ENCODE assay signal across 9 cellular contexts in genomic region chr4:77308843-77309242, GRCh38.
DNase-seq lines count a peak whose midpoint lies in the region; ATAC-seq and TF ChIP-seq lines count a peak whose summit lies in the region.
"Had no signal": no experiment of that assay in that cellular context is flagged by ENCODE, and none has a peak within 500 bp of the region (broad histone marks: within the 10 kb centered on the region; RNA-seq: fewer than 3 reads in every experiment).

No MANE protein-coding gene starts in this region.

- H3K9me3 ChIP-seq in right lobe of liver (no peaks in the 10 kb centered on the region), T-helper 17 cell (ENCODE audit: control insufficient read depth, low read length, poor library complexity, severe bottlenecking) (no peaks in the 10 kb centered on the region)

- H3K4me1 ChIP-seq in KMS-11 (ENCODE audit: low read depth, poor library complexity, severe bottlenecking) (no peaks in the 10 kb centered on the region), right lobe of liver (no peaks in the 10 kb centered on the region)

- H3K4me3 ChIP-seq in KMS-11 (IDR thresholded peaks at IDR 0.05; ENCODE audit: insufficient read depth, low read depth, low read length) = no peak overlapping the region
- no peak overlapping the region for H3K4me3 ChIP-seq in right lobe of liver

- H3K27ac ChIP-seq in KMS-11 (no peak overlapping the region), VCaP (no peak overlapping the region), right lobe of liver (no peak overlapping the region)

- WGBS in right lobe of liver (ENCODE audit: insufficient coverage, low coverage, low lambda C conversion rate, missing lambda C conversion rate) = 60% methylated on average over 1 of the region's 1 CpG

- intact Hi-C loops in right lobe of liver (cut with DNase I) (no loop called here), posterior cingulate gyrus (cut with DNase I) (no loop called here)

- no peaks in the 10 kb centered on the region for H3K27me3 ChIP-seq in KMS-11 (ENCODE audit: insufficient read depth, low read depth)
- no peaks in the 10 kb centered on the region for H3K27me3 ChIP-seq in right lobe of liver

- peaks cover 29% of the 10 kb centered on the region for H3K27me3 Mint-ChIP-seq in T-helper 17 cell

- H3K36me3 Mint-ChIP-seq in T-helper 17 cell (ENCODE audit: low read depth) = no peaks in the 10 kb centered on the region
- H3K36me3 Mint-ChIP-seq: activated naive CD4-positive, alpha-beta T cell treated with anti-CD3 and anti-CD28 coated beads, Interleukin-2, amount 50 U/mL, for 24 hours had no signal

- TF ChIP-seq CTCF in KMS-11 (conservative IDR thresholded peaks at IDR 0.05; ENCODE audit: low read depth, low read length) (peak; percentile 64), VCaP (conservative IDR thresholded peaks at IDR 0.05) (peak; percentile 84), right lobe of liver (IDR thresholded peaks at IDR 0.05) (peak; percentile 32 to 51 (median 33))

- no peaks in the 10 kb centered on the region for H4K20me1 ChIP-seq in KMS-11 (ENCODE audit: insufficient read depth)

- H3K79me2 ChIP-seq in KMS-11 (ENCODE audit: insufficient read depth, low read depth) = no peaks in the 10 kb centered on the region

- TF ChIP-seq POLR2A in right lobe of liver (IDR thresholded peaks at IDR 0.05) = no peak

- ATAC-seq in right lobe of liver = peak; percentile 69 to 76 (median 73)
- ATAC-seq in T-helper 17 cell = no peak
- no peak for ATAC-seq in GM21576 (IDR thresholded peaks at IDR 0.05; ENCODE audit: unreplicated experiment)

- peak; percentile 4 for DNase-seq in SKM-1 treated with dmso at 0.1 percent for 144 hours (lab: John Stamatoyannopoulos, UW; ENCODE audit: unreplicated experiment)
- DNase-seq in SKM-1 (lab: John Stamatoyannopoulos, UW; ENCODE audit: unreplicated experiment) = no peak
- DNase-seq in right lobe of liver = no peak
- no peak for DNase-seq in posterior cingulate gyrus
- DNase-seq in T-helper 17 cell = no peak

- no peaks in the 10 kb centered on the region for H3K36me3 ChIP-seq in KMS-11 (ENCODE audit: insufficient read depth)
- H3K36me3 ChIP-seq in right lobe of liver = no peaks in the 10 kb centered on the region

- H3K4me1 Mint-ChIP-seq in T-helper 17 cell = no peaks in the 10 kb centered on the region
- H3K4me1 Mint-ChIP-seq: activated naive CD4-positive, alpha-beta T cell treated with anti-CD3 and anti-CD28 coated beads, Interleukin-2, amount 50 U/mL, for 24 hours had no signal

- H2AFZ ChIP-seq in KMS-11 (ENCODE audit: low read depth) = no peak overlapping the region

- no peak overlapping the region for H3K4me2 ChIP-seq in KMS-11

- H3K9ac ChIP-seq in KMS-11 = no peak overlapping the region

- no peak overlapping the region for H3K27ac Mint-ChIP-seq in T-helper 17 cell

- no peak overlapping the region for H3K4me3 Mint-ChIP-seq in T-helper 17 cell
- H3K4me3 Mint-ChIP-seq: activated naive CD4-positive, alpha-beta T cell treated with anti-CD3 and anti-CD28 coated beads, Interleukin-2, amount 50 U/mL, for 24 hours had no signal

Comparison
In these comparisons a context has a peak if more than half of its experiments do, and no peak if none do; other contexts are left out.
1. CTCF ChIP-seq: peak in every context shown above with its lines; median percentile 84 in VCaP; 64 in KMS-11; 33 in right lobe of liver.
2. ATAC-seq: peak in right lobe of liver (4 of 4); none in T-helper 17 cell (single experiment) and GM21576 (single experiment).